In genomic region chr18:44626807-44627206, GRCh38 we compare ENCODE assay signal across 1 cellular context.
TF ChIP-seq lines count a peak whose summit lies in the region.

No MANE protein-coding gene starts in this region.

TF ChIP-seq in GM23338, 12 proteins besides CTCF, POLR2A, EP300 and RAD21 (continued from another document):
- TF ChIP-seq REST (IDR thresholded peaks at IDR 0.05; ENCODE audit: unreplicated experiment) = no peak
- TF ChIP-seq ZNF462 (CRISPR knock-in tag; IDR thresholded peaks at IDR 0.05) = no peak
- TF ChIP-seq, protein P1, sequence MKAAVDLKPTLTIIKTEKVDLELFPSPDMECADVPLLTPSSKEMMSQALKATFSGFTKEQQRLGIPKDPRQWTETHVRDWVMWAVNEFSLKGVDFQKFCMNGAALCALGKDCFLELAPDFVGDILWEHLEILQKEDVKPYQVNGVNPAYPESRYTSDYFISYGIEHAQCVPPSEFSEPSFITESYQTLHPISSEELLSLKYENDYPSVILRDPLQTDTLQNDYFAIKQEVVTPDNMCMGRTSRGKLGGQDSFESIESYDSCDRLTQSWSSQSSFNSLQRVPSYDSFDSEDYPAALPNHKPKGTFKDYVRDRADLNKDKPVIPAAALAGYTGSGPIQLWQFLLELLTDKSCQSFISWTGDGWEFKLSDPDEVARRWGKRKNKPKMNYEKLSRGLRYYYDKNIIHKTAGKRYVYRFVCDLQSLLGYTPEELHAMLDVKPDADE (IDR thresholded peaks at IDR 0.05) = no peak
- TF ChIP-seq ZNF331 (CRISPR knock-in tag; IDR thresholded peaks at IDR 0.05; ENCODE audit: low read depth) = no peak
- TF ChIP-seq EZH2 (IDR thresholded peaks at IDR 0.05; ENCODE audit: low read depth, unreplicated experiment) = no peak
- TF ChIP-seq POLR2AphosphoS5 (IDR thresholded peaks at IDR 0.05; ENCODE audit: low read depth) = no peak
- TF ChIP-seq JUNB (IDR thresholded peaks at IDR 0.05; ENCODE audit: unreplicated experiment) = no peak
- TF ChIP-seq ZNF114 (CRISPR knock-in tag; IDR thresholded peaks at IDR 0.05) = no peak
- no peak for TF ChIP-seq EZH2phosphoT487 (IDR thresholded peaks at IDR 0.05; ENCODE audit: unreplicated experiment)
- no peak for TF ChIP-seq STAT1 (IDR thresholded peaks at IDR 0.05; ENCODE audit: unreplicated experiment)
TF ChIP-seq in GM23338: peak in this region for 0.
